Comparison of ENCODE assay signal across 9 cellular contexts in genomic region chr7:76591033-76591432, GRCh38. TPM values are rescaled to one million over a fixed set of nuclear protein-coding genes. Genes with fewer than 3 reads are reported as not detected.
DNase-seq lines count a peak whose midpoint lies in the region; TF ChIP-seq lines count a peak whose summit lies in the region.
"Not testable (repeated sequence)": the region's sequence is repeated elsewhere in the genome, so short reads cannot be mapped to it uniquely, and the experiment has no call there.
"Had no signal": no experiment of that assay in that cellular context is flagged by ENCODE, and none has a peak within 500 bp of the region (broad histone marks: within the 10 kb centered on the region; RNA-seq: fewer than 3 reads in every experiment).

No MANE protein-coding gene starts in this region.

- H3K4me1 ChIP-seq in Loucy (ENCODE audit: insufficient read depth, low read length, poor library complexity, severe bottlenecking) (peaks cover 28% of the 10 kb centered on the region), transverse colon (peaks cover 0 to 50% (median 17%) of the 10 kb centered on the region in 4 donors)

- not testable (repeated sequence) for H4K20me1 ChIP-seq in Loucy (ENCODE audit: insufficient read depth, low read length, poor library complexity, severe bottlenecking)

- H3K4me3 ChIP-seq in Loucy (ENCODE audit: low read length, poor library complexity, severe bottlenecking), result peak overlapping the region; percentile 37
- H3K4me3 ChIP-seq in transverse colon, result not testable (repeated sequence)

- H3K9me2 ChIP-seq in Loucy (replicated peaks; ENCODE audit: low read depth, low read length), result not testable (repeated sequence)

- H3K9me3 ChIP-seq in Loucy (ENCODE audit: insufficient read depth, low read depth, low read length); transverse colon: not testable (repeated sequence)

- H3K27me3 ChIP-seq in Loucy (ENCODE audit: insufficient read depth, low read length, poor library complexity, severe bottlenecking); transverse colon: not testable (repeated sequence)

- not testable (repeated sequence) for H3K36me3 ChIP-seq in Loucy (ENCODE audit: insufficient read depth, low read length); transverse colon

- H3K27ac ChIP-seq in RWPE1 (peak overlapping the region; percentile 7; the same call in 1 of the 2 replicates), transverse colon (peak overlapping the region; percentile 47 to 67 (median 64))

- not testable (repeated sequence) for H2AFZ ChIP-seq in Loucy (ENCODE audit: low read length)

- H3K9ac ChIP-seq in Loucy (ENCODE audit: low read depth, low read length, poor library complexity, severe bottlenecking), result peak overlapping the region; percentile 59

- not testable (repeated sequence) for H3F3A ChIP-seq in Loucy (ENCODE audit: low read depth)

- TF ChIP-seq CTCF in Loucy (conservative IDR thresholded peaks at IDR 0.05; ENCODE audit: low read length); RWPE1 (conservative IDR thresholded peaks at IDR 0.05; ENCODE audit: low read depth); transverse colon (IDR thresholded peaks at IDR 0.05): not testable (repeated sequence)

- POLR2A ChIA-PET in RWPE1 (lab: Yijun Ruan, JAX; ENCODE audit: low non-redundant PET), result not testable (repeated sequence)

- in situ Hi-C loops in transverse colon (cut with MboI; ENCODE audit: low pct_ligation_motif_present in 1 of 4, low pct_unique_long_range_greater_than_20kb in 1 of 4, low sequenced_read_pairs in 3 of 4), result not testable (repeated sequence)

- H3K4me2 ChIP-seq in Loucy (ENCODE audit: low read depth, low read length, poor library complexity, severe bottlenecking), result peak overlapping the region; percentile 77

- DNase-seq in Ammon's horn (ENCODE audit: low spot score), result peak; percentile 1
- peak; percentile 3 for DNase-seq in COLO829 (ENCODE audit: low spot score)
- DNase-seq in RWPE1 (ENCODE audit: low spot score); transverse colon: not testable (repeated sequence)
- DNase-seq in epidermal melanocyte (ENCODE audit: insufficient read length, low spot score), result peak; percentile 12
- peak; percentile 5 for DNase-seq in pons (ENCODE audit: low spot score)

- intact Hi-C loops in transverse colon (cut with DNase I; ENCODE audit: low total_unique reads), result not testable (repeated sequence)

- not testable (repeated sequence) for TF ChIP-seq POLR2A in transverse colon (IDR thresholded peaks at IDR 0.05)

- H3K79me2 ChIP-seq in Loucy (ENCODE audit: insufficient read depth, low read length), result not testable (repeated sequence)

- 86% methylated on average over 1 of the region's 3 CpGs; no CpG with 5 or more reads in 1 of the 2 donors for WGBS in transverse colon (ENCODE audit: low coverage in 1 of 2), 2 donors

- CTCF ChIA-PET in RWPE1 (lab: Yijun Ruan, JAX), result not testable (repeated sequence)

- TF ChIP-seq EP300 in transverse colon (IDR thresholded peaks at IDR 0.05; ENCODE audit: low read depth), result not testable (repeated sequence)

RNA-seq across cellular contexts. Expression of gene POMZP3, which starts 36.0 kb away (rescaled TPM):
- 10 to 100 TPM in 2 of 4 donors, 1 to 10 TPM in 2; 1.5 to 38.2 (median 9.3) TPM for total RNA-seq in transverse colon

RNA-seq across cellular contexts. Expression of gene SPDYE16, which starts 47.9 kb away (rescaled TPM):
- not detected for total RNA-seq in transverse colon
- total RNA-seq: H7, HT1080 had no signal
